In the genomic region with DNA sequence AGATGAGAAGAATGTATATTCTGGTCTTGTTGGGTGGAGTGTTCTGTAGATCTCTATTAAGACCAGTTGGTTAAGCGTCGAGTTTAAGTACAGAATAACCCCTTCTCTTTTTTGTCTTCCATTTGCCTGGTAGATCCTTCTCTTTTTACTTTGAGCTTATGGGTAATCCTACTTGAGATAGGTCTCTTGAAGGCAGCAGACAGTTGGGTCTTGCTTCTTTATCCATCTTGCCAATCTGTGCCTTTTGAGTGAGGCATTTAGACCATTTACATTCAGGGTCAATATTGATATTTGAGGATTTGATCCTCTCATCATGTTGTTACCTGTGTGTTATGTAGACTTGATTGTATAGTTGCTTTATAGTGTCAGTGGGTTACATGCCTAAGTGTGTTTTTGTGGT, we compare ENCODE assay signal across 26 cellular contexts.
DNase-seq lines count a peak whose midpoint lies in the region; ATAC-seq, FAIRE-seq and TF ChIP-seq lines count a peak whose summit lies in the region.
"Had no signal": no experiment of that assay in that cellular context is flagged by ENCODE, and none has a peak within 500 bp of the region (broad histone marks: within the 10 kb centered on the region; RNA-seq: fewer than 3 reads in every experiment).

No MANE protein-coding gene starts in this region.

- H3K4me3 Mint-ChIP-seq in endodermal cell = no peak overlapping the region
- no peak overlapping the region for H3K4me3 Mint-ChIP-seq in stimulated activated naive B cell treated with anti-CD40 and anti-IgM and Interleukin-4, amounts not matched to agents 10 μg/mL and 1 μg/mL and 100 μg/mL, for 72 hours
- H3K4me3 Mint-ChIP-seq: CD14-positive monocyte; CD4-positive, alpha-beta memory T cell; CD4-positive, CD25-positive, alpha-beta regulatory T cell; CD8-positive, alpha-beta memory T cell had no signal

- H3K9me3 ChIP-seq in HEK293 (ENCODE audit: control insufficient read depth, insufficient read depth, low read depth, low read length) (no peaks in the 10 kb centered on the region), endodermal cell (ENCODE audit: control insufficient read depth, low read length) (peaks cover 40% of the 10 kb centered on the region)
- H3K9me3 ChIP-seq: BE2C had no signal

- no peak overlapping the region for H3K9ac ChIP-seq in endodermal cell (ENCODE audit: extremely low read depth, low read length, poor library complexity, severe bottlenecking)
- H3K9ac ChIP-seq: BLaER1 had no signal

- ATAC-seq in stimulated activated naive B cell treated with anti-CD40 and anti-IgM and Interleukin-4, amounts not matched to agents 10 μg/mL and 1 μg/mL and 100 μg/mL, for 72 hours (replicated peaks) = no peak

- no peaks in the 10 kb centered on the region for H3K4me1 Mint-ChIP-seq in endodermal cell
- H3K4me1 Mint-ChIP-seq in stimulated activated naive B cell treated with anti-CD40 and anti-IgM and Interleukin-4, amounts not matched to agents 10 μg/mL and 1 μg/mL and 100 μg/mL, for 72 hours = peaks cover 3 to 4% of the 10 kb centered on the region in 2 donors
- H3K4me1 Mint-ChIP-seq: CD14-positive monocyte; CD8-positive, alpha-beta memory T cell had no signal

- peak; percentile 21 for FAIRE-seq in GM19239 (lab: Jason Lieb, UNC)
- FAIRE-seq: A204.1, GM12892, GM18507 had no signal

- H3K36me3 Mint-ChIP-seq in endodermal cell (ENCODE audit: low read depth) = peaks cover 42% of the 10 kb centered on the region
- peaks cover 50 to 67% of the 10 kb centered on the region in 2 donors for H3K36me3 Mint-ChIP-seq in stimulated activated naive B cell treated with anti-CD40 and anti-IgM and Interleukin-4, amounts not matched to agents 10 μg/mL and 1 μg/mL and 100 μg/mL, for 72 hours

- H3K4me3 ChIP-seq in HEK293 (ENCODE audit: low read depth, low read length) (no peak overlapping the region), endodermal cell (ENCODE audit: low read length) (peak overlapping the region; percentile 14)
- H3K4me3 ChIP-seq: BLaER1 had no signal

- POLR2A ChIA-PET in HEK293 (lab: Yijun Ruan, JAX) = no interaction called here

- no peaks in the 10 kb centered on the region for H3K27me3 Mint-ChIP-seq in endodermal cell (ENCODE audit: insufficient read depth)
- H3K27me3 Mint-ChIP-seq in stimulated activated naive B cell treated with anti-CD40 and anti-IgM and Interleukin-4, amounts not matched to agents 10 μg/mL and 1 μg/mL and 100 μg/mL, for 72 hours = no peaks in the 10 kb centered on the region
- H3K27me3 Mint-ChIP-seq: CD4-positive, alpha-beta memory T cell; CD4-positive, CD25-positive, alpha-beta regulatory T cell; CD8-positive, alpha-beta memory T cell had no signal

- CTCF ChIA-PET in HEK293 (lab: Yijun Ruan, JAX) = interaction anchor here (0.7 to 0.8 kb wide), 2 partner anchors 18 to 110 kb away, joined by 3 read pairs; no protein-coding TSS in a partner anchor

- H3K9me3 Mint-ChIP-seq in endodermal cell = peaks cover 29% of the 10 kb centered on the region
- H3K9me3 Mint-ChIP-seq in stimulated activated naive B cell treated with anti-CD40 and anti-IgM and Interleukin-4, amounts not matched to agents 10 μg/mL and 1 μg/mL and 100 μg/mL, for 72 hours = peaks cover 32 to 33% of the 10 kb centered on the region in 2 donors

- no peaks in the 10 kb centered on the region for H3K27me3 ChIP-seq in endodermal cell (ENCODE audit: control insufficient read depth, insufficient read depth, low read length, poor library complexity, severe bottlenecking)
- H3K27me3 ChIP-seq: BE2C, BLaER1 had no signal

- no peak overlapping the region for H3K27ac Mint-ChIP-seq in endodermal cell
- no peak overlapping the region for H3K27ac Mint-ChIP-seq in stimulated activated naive B cell treated with anti-CD40 and anti-IgM and Interleukin-4, amounts not matched to agents 10 μg/mL and 1 μg/mL and 100 μg/mL, for 72 hours
- H3K27ac Mint-ChIP-seq: CD14-positive monocyte; CD4-positive, CD25-positive, alpha-beta regulatory T cell; CD8-positive, alpha-beta memory T cell had no signal

- H3K4me1 ChIP-seq in HEK293 (ENCODE audit: control insufficient read depth, insufficient read depth, low read length) = no peaks in the 10 kb centered on the region
- H3K4me1 ChIP-seq in endodermal cell (ENCODE audit: control insufficient read depth, insufficient read depth, low read length) = no peaks in the 10 kb centered on the region
- H3K4me1 ChIP-seq: BE2C had no signal

- DNase-seq in GM19239 (ENCODE audit: insufficient read length, low spot score) (no peak), endodermal cell (no peak), hippocampal formation (lab: John Stamatoyannopoulos, UW) (no peak), caudate nucleus (lab: John Stamatoyannopoulos, UW) (no peak)
- DNase-seq in stimulated activated naive B cell treated with anti-CD40 and anti-IgM and Interleukin-4, amounts not matched to agents 10 μg/mL and 1 μg/mL and 100 μg/mL, for 72 hours = no peak
- DNase-seq: 8988T; ACHN; BE2C; C1 segment of cervical spinal cord; CD4-positive, alpha-beta memory T cell; CD4-positive, CD25-positive, alpha-beta regulatory T cell; CD8-positive, alpha-beta memory T cell; COR-L47; DMS 273 treated with DMSO at 0.1 percent for 48 hours; DMS153; DMS53; DMS79; DND-41; EL; GDM1 had no signal

- TF ChIP-seq CTCF in HEK293 (tag by site-specific recombination; IDR thresholded peaks at IDR 0.05) (no peak), endodermal cell (conservative IDR thresholded peaks at IDR 0.05) (no peak)

- 91% methylated on average over 2 of the region's 2 CpGs; no CpG with 5 or more reads in 1 of the 2 experiments for WGBS in endodermal cell (ENCODE audit: insufficient coverage in 1 of 2, insufficient read length in 1 of 2), 2 experiments

- no peak overlapping the region for H3K27ac ChIP-seq in HEK293 (ENCODE audit: extremely low read depth, low read depth, low read length)
- H3K27ac ChIP-seq in endodermal cell (ENCODE audit: low read depth, low read length) = no peak overlapping the region
- H3K27ac ChIP-seq in caudate nucleus (ENCODE audit: low read depth, low read length) = no peak overlapping the region
- H3K27ac ChIP-seq: BLaER1 had no signal

- H3K36me3 ChIP-seq in HEK293 (ENCODE audit: control insufficient read depth in 2 of 2, insufficient read depth in 1 of 2, low read length in 2 of 2) (no peaks in the 10 kb centered on the region), endodermal cell (ENCODE audit: control insufficient read depth, insufficient read depth, low read length) (peaks cover 32% of the 10 kb centered on the region)
- H3K36me3 ChIP-seq: BE2C had no signal

TF ChIP-seq in HEK293, 187 proteins besides CTCF, POLR2A, EP300 and RAD21:
- TF ChIP-seq ZBTB1 (tag by site-specific recombination; IDR thresholded peaks at IDR 0.05) = no peak
- no peak for TF ChIP-seq ZNF335 (tag by site-specific recombination; conservative IDR thresholded peaks at IDR 0.05)
- TF ChIP-seq ZNF558 (tag by site-specific recombination; IDR thresholded peaks at IDR 0.05) = 0 out of 2 replicates have a peak, but pooled peaks have one; percentile 15
- TF ChIP-seq ZNF529 (tag by site-specific recombination; IDR thresholded peaks at IDR 0.05; ENCODE audit: insufficient replicate concordance) = peak; percentile 91
- peak; percentile 58 for TF ChIP-seq SETDB1 (IDR thresholded peaks at IDR 0.05; ENCODE audit: insufficient read length, low read length)
- no peak for TF ChIP-seq ZNF501 (tag by site-specific recombination; IDR thresholded peaks at IDR 0.05)
- no peak for TF ChIP-seq ZNF274 (IDR thresholded peaks at IDR 0.05; ENCODE audit: low read length)
- no peak for TF ChIP-seq ZNF274 (tag by site-specific recombination; IDR thresholded peaks at IDR 0.05; ENCODE audit: borderline replicate concordance)
TF ChIP-seq in HEK293: peak in this region for 3.
